Comparison of ENCODE assay signal across 14 cellular contexts in genomic region chr17:27477050-27477647, GRCh38. TPM values are rescaled to one million over a fixed set of nuclear protein-coding genes. Genes with fewer than 3 reads are reported as not detected.
DNase-seq lines count a peak whose midpoint lies in the region; ATAC-seq, FAIRE-seq and TF ChIP-seq lines count a peak whose summit lies in the region.
"Had no signal": no experiment of that assay in that cellular context is flagged by ENCODE, and none has a peak within 500 bp of the region (broad histone marks: within the 10 kb centered on the region; RNA-seq: fewer than 3 reads in every experiment).

No MANE protein-coding gene starts in this region.

- H3K36me3 ChIP-seq in CD4-positive, CD25-positive, alpha-beta regulatory T cell (ENCODE audit: control insufficient read depth, insufficient read depth, low read length), result no peaks in the 10 kb centered on the region
- no peaks in the 10 kb centered on the region for H3K36me3 ChIP-seq in K562 (ENCODE audit: control insufficient read depth, insufficient read depth, low read length)
- H3K36me3 ChIP-seq: heart right ventricle had no signal

- no peak overlapping the region for H2AFZ ChIP-seq in K562 (ENCODE audit: low read depth, low read length)

- H3K9me3 Mint-ChIP-seq in CD4-positive, CD25-positive, alpha-beta regulatory T cell, result no peaks in the 10 kb centered on the region
- H3K9me3 Mint-ChIP-seq: CD8-positive, alpha-beta T cell had no signal

- peaks cover 95% of the 10 kb centered on the region for H3K79me2 ChIP-seq in K562 (ENCODE audit: control insufficient read depth, insufficient read depth, low read length)

- H3K9me3 ChIP-seq in CD4-positive, CD25-positive, alpha-beta regulatory T cell (ENCODE audit: control insufficient read depth in 2 of 2, low read length in 2 of 2), result no peaks in the 10 kb centered on the region
- H3K9me3 ChIP-seq in K562 (replicated peaks; ENCODE audit: control insufficient read depth, insufficient read depth, low read depth, low read length), result no peaks in the 10 kb centered on the region
- H3K9me3 ChIP-seq: heart right ventricle had no signal

- H3K27ac ChIP-seq in CD4-positive, CD25-positive, alpha-beta regulatory T cell (ENCODE audit: insufficient read depth, low read length, poor library complexity, severe bottlenecking), result no peak overlapping the region
- 0 out of 3 replicates have a peak overlapping the region, but pooled peaks have one; percentile 1 for H3K27ac ChIP-seq in K562 (ENCODE audit: extremely low read depth, low read depth, low read length)
- H3K27ac ChIP-seq: heart right ventricle had no signal

- in situ Hi-C loops in K562 (cut with MboI), result no loop called here

- ATAC-seq in CD4-positive, CD25-positive, alpha-beta regulatory T cell (ENCODE audit: low read depth in 2 of 2), result no peak
- ATAC-seq in GM18858 (IDR thresholded peaks at IDR 0.05; ENCODE audit: unreplicated experiment), result peak; percentile 40
- ATAC-seq in HG02870 (IDR thresholded peaks at IDR 0.05; ENCODE audit: unreplicated experiment), result peak; percentile 37
- no peak for ATAC-seq in K562
- no peak for ATAC-seq in GM21367 (IDR thresholded peaks at IDR 0.05; ENCODE audit: unreplicated experiment)
- ATAC-seq: CD8-positive, alpha-beta T cell; heart right ventricle; left ventricle myocardium superior had no signal

- peak overlapping the region in 1 of 2 experiments; percentile 74; a peak in 2 of 4 replicates for H3K9ac ChIP-seq in K562 (ENCODE audit: insufficient read depth in 1 of 2, low read depth in 2 of 2, low read length in 2 of 2)

- TF ChIP-seq RAD21 in K562 (CRISPR knock-in tag; conservative IDR thresholded peaks at IDR 0.05 in 1 of 2, IDR thresholded peaks at IDR 0.05 in 1 of 2), result no peak

- no peak overlapping the region for H3K4me3 ChIP-seq in CD4-positive, CD25-positive, alpha-beta regulatory T cell (ENCODE audit: low read depth, low read length)
- H3K4me3 ChIP-seq in K562, result no peak overlapping the region
- H3K4me3 ChIP-seq: heart right ventricle had no signal

- peaks cover 53% of the 10 kb centered on the region for H3K4me1 ChIP-seq in CD4-positive, CD25-positive, alpha-beta regulatory T cell (ENCODE audit: control insufficient read depth, insufficient read depth, low read length, poor library complexity, severe bottlenecking)
- H3K4me1 ChIP-seq in K562 (replicated peaks in 1 of 2; ENCODE audit: control insufficient read depth in 2 of 2, insufficient read depth in 2 of 2, low read length in 2 of 2), result peaks cover 54 to 73% of the 10 kb centered on the region in 2 experiments

- H3K4me1 Mint-ChIP-seq in CD4-positive, CD25-positive, alpha-beta regulatory T cell, result peaks cover 34 to 82% (median 63%) of the 10 kb centered on the region in 4 donors

- no peak for TF ChIP-seq EP300 in K562 (IDR thresholded peaks at IDR 0.05; ENCODE audit: low read length)

- peaks cover 4% of the 10 kb centered on the region; the same call in 1 of the 2 replicates for H4K20me1 ChIP-seq in K562 (replicated peaks; ENCODE audit: control insufficient read depth, insufficient read depth, low read length)

- FAIRE-seq in K562 (lab: Jason Lieb, UNC), result no peak

- TF ChIP-seq CTCF in K562 (IDR thresholded peaks at IDR 0.05 in 2 of 3, conservative IDR thresholded peaks at IDR 0.05 in 1 of 3; ENCODE audit: insufficient read depth in 2 of 3, low read depth in 1 of 3, low read length in 3 of 3), result no peak

- H3K27me3 ChIP-seq in CD4-positive, CD25-positive, alpha-beta regulatory T cell (ENCODE audit: control insufficient read depth, insufficient read depth, low read length), result no peaks in the 10 kb centered on the region
- H3K27me3 ChIP-seq in K562 (ENCODE audit: control insufficient read depth in 2 of 2, insufficient read depth in 2 of 2, low read length in 2 of 2), result no peaks in the 10 kb centered on the region
- H3K27me3 ChIP-seq: heart right ventricle had no signal

- BruUV-seq in K562 (replicated peaks; lab: Mats Ljungman, UMichigan), result no TSS peak

- intact Hi-C loops in K562 (cut with micrococcal nuclease), result no loop called here

- no peaks in the 10 kb centered on the region for H3K36me3 Mint-ChIP-seq in CD4-positive, CD25-positive, alpha-beta regulatory T cell
- H3K36me3 Mint-ChIP-seq: CD8-positive, alpha-beta T cell had no signal

- peak overlapping the region; percentile 0; the same call in 1 of the 2 replicates for H3K4me2 ChIP-seq in K562 (ENCODE audit: insufficient read depth, low read length)

- POLR2A ChIA-PET in K562 (lab: Yijun Ruan, JAX), result interaction anchor here (0.7 to 2.0 kb wide), 5 partner anchors 8 to 33 kb away, joined by 3 to 7 read pairs (median 4); no protein-coding TSS in a partner anchor

- no peak for TF ChIP-seq POLR2A in K562 (conservative IDR thresholded peaks at IDR 0.05)

- H3K4me3 Mint-ChIP-seq in CD4-positive, CD25-positive, alpha-beta regulatory T cell, result peak overlapping the region in 1 of 4 donors; percentile 3
- H3K4me3 Mint-ChIP-seq: CD8-positive, alpha-beta T cell had no signal

- peaks cover 18% of the 10 kb centered on the region for H3K9me1 ChIP-seq in K562 (ENCODE audit: control insufficient read depth, insufficient read depth, low read length)

- peak overlapping the region in 2 of 3 donors; percentile 65 to 91 for H3K27ac Mint-ChIP-seq in CD4-positive, CD25-positive, alpha-beta regulatory T cell
- H3K27ac Mint-ChIP-seq: CD8-positive, alpha-beta T cell had no signal

- CTCF ChIA-PET in K562 (lab: Yijun Ruan, JAX; ENCODE audit: low intra/inter-chr PET ratio), result no interaction called here

- no peaks in the 10 kb centered on the region for H3K27me3 Mint-ChIP-seq in CD4-positive, CD25-positive, alpha-beta regulatory T cell

- no peak for DNase-seq in CD4-positive, CD25-positive, alpha-beta regulatory T cell
- DNase-seq in K562 (ENCODE audit: extremely low read depth in 1 of 4, low spot score in 3 of 4) (peak in 1 of 4 experiments; percentile 40), NCI-H1048 (lab: John Stamatoyannopoulos, UW) (no peak), C1 segment of cervical spinal cord (lab: John Stamatoyannopoulos, UW) (no peak)
- DNase-seq in activated effector memory CD4-positive, alpha-beta T cell treated with anti-CD3 and anti-CD28 coated beads, Interleukin-2, amount 50 U/mL, for 16 hours, result no peak
- DNase-seq: amniotic stem cell; CD8-positive, alpha-beta T cell; heart right ventricle; left ventricle myocardium superior; NCI-H1417; nucleus accumbens had no signal

- 27% methylated on average over 6 of the region's 6 CpGs for WGBS in K562 (ENCODE audit: insufficient coverage, low coverage, missing lambda C conversion rate)

TF ChIP-seq in K562, 482 proteins besides CTCF, POLR2A, EP300 and RAD21 (continues in another document):
- TF ChIP-seq HMBOX1 (IDR thresholded peaks at IDR 0.05) (peak; percentile 68), PHB2 (IDR thresholded peaks at IDR 0.05; ENCODE audit: low read depth) (no peak), EP400 (IDR thresholded peaks at IDR 0.05) (no peak), ATF3 (IDR thresholded peaks at IDR 0.05) (no peak), ATF3 (CRISPR knock-in tag; conservative IDR thresholded peaks at IDR 0.05) (no peak), ZNF280A (IDR thresholded peaks at IDR 0.05; ENCODE audit: low read depth, partially characterized antibody) (no peak)

RNA-seq across cellular contexts. Expression of gene KSR1, which starts 20.9 kb away (rescaled TPM):
- 69.5 TPM for total RNA-seq in CD4-positive, CD25-positive, alpha-beta regulatory T cell
- polyA plus RNA-seq in CD4-positive, CD25-positive, alpha-beta regulatory T cell, result 1 to 10 TPM; 1.2 to 3.1 (median 1.5) TPM
- 221 and 371 TPM in 2 replicates for total RNA-seq in K562 (2011; cell fraction: chromatin; rRNA removed; ENCODE audit: low replicate concordance)
- 168 and 203 TPM in 2 replicates for total RNA-seq in K562 (2011; cell fraction: nucleolus; rRNA removed)
- total RNA-seq in K562 (2011; cell fraction: nucleoplasm; rRNA removed), result 226 and 236 TPM in 2 replicates
- 17.8 and 18.2 TPM in 2 replicates for total RNA-seq in K562 (2014; rRNA removed)
- 14.7 and 18.4 TPM in 2 replicates for total RNA-seq in K562 (2014; rRNA removed; fragmentation: Illumina TruSeq; extraction: Trizol)
- total RNA-seq in K562 (2015; rRNA removed; fragmentation: Illumina TruSeq; extraction: Trizol), result 9.6 and 10.9 TPM in 2 replicates
- 48.0 and 51.7 TPM in 2 replicates for total RNA-seq in K562 (2021)
- polyA plus RNA-seq in K562 (2011; rRNA removed), result 16.4 and 20.2 TPM in 2 replicates
- polyA plus RNA-seq in K562 (2011; cell fraction: cytosol; rRNA removed), result 9.1 and 16.1 TPM in 2 replicates
- polyA plus RNA-seq in K562 (2011; cell fraction: nucleus; rRNA removed), result 52.3 and 120 TPM in 2 replicates
- polyA plus RNA-seq in K562 (2012), result 27.7 and 56.2 TPM in 2 replicates
- polyA plus RNA-seq in K562 (2014; fragmentation: Illumina TruSeq; extraction: Trizol), result 36.9 and 38.0 TPM in 2 replicates
- 1 to 10 TPM; 1.4 TPM for polyA plus RNA-seq in K562 (2014; fragmentation: Nextera tagmentation; extraction: Ambion mirVana)
- polyA plus RNA-seq in K562 (2014; rRNA removed), result 29.4 and 33.6 TPM in 2 replicates
- polyA minus RNA-seq in K562 (2011; rRNA and poly(A)+ RNA removed), result 19.1 and 30.3 TPM in 2 replicates
- 12.2 and 19.3 TPM in 2 replicates for polyA minus RNA-seq in K562 (2011; cell fraction: cytosol; rRNA and poly(A)+ RNA removed)
- 31.8 and 39.9 TPM in 2 replicates for polyA minus RNA-seq in K562 (2011; cell fraction: nucleus; rRNA and poly(A)+ RNA removed)

Comparison
In these comparisons a context has a peak if more than half of its experiments do, and no peak if none do; other contexts are left out.
1. ATAC-seq: peak in GM18858 (single experiment) and HG02870 (single experiment); none in CD4-positive, CD25-positive, alpha-beta regulatory T cell (0 of 2), K562 (single experiment) and GM21367 (single experiment).